Comparison of ENCODE assay signal across 8 cellular contexts in the genomic region with DNA sequence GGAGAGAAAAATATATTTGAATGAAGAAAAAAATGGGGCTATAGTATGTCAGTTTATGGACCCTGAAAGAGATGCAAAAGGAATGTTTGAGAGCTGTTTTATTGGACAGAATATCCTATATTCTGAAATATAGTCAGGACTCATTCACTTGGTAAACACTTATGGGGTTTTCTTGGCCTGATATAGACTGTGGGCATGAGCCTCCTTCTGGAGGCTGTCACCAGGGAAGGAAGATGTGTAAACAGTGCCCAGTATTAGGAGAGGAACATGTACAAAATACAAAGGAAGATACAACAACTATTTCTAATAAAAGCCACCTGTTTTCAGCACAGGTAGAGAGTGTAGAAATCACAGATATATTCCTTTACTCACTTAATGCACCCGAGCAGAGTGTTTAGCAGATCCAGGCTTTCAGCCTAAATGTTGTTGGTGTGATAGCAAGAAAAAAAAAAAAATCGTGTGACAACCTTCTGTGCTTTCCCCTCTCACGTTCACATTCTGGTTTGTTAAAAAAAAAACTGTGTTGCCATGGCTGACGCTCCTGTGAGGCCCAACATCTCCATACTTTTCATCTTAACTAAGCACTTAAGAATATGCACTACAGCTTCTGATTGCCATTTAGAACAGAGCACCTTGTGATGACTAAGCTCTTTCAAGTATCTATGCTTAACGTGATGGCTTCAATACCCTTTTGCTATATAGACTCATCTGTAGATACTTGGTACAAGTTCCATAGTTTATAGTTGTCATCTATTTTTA.
DNase-seq lines count a peak whose midpoint lies in the region; ATAC-seq and TF ChIP-seq lines count a peak whose summit lies in the region.

No MANE protein-coding gene starts in this region.

- TF ChIP-seq CTCF in Calu3 (IDR thresholded peaks at IDR 0.05; ENCODE audit: unreplicated experiment): no peak

- CTCF ChIA-PET in Calu3 (lab: Charles Lee): interaction anchor here (0.6 to 2.5 kb wide), 7 partner anchors 11 to 735 kb away, joined by 3 to 6 read pairs (median 3); partner anchors contain the start of gene MBNL1

- H3K4me1 Mint-ChIP-seq in Calu3 (ENCODE audit: low read depth, unreplicated experiment): peaks cover 59% of the 10 kb centered on the region
- peaks cover 44 to 72% (median 72%) of the 10 kb centered on the region in 3 donors for H3K4me1 Mint-ChIP-seq in naive B cell

- H3K36me3 Mint-ChIP-seq in Calu3 (ENCODE audit: insufficient read depth, unreplicated experiment) (no peaks in the 10 kb centered on the region), naive B cell (peaks cover 0 to 9% of the 10 kb centered on the region in 2 donors)

- H3K9me3 Mint-ChIP-seq in Calu3 (ENCODE audit: low read depth, unreplicated experiment) (no peaks in the 10 kb centered on the region), naive B cell (no peaks in the 10 kb centered on the region)

- H3K27ac Mint-ChIP-seq in Calu3 (ENCODE audit: unreplicated experiment) (peak overlapping the region; percentile 3), naive B cell (peak overlapping the region; percentile 3 to 94 (median 78))

- H3K4me3 Mint-ChIP-seq in Calu3 (ENCODE audit: low read depth, unreplicated experiment): no peak overlapping the region
- peak overlapping the region in 2 of 8 donors; percentile 8 to 32 for H3K4me3 Mint-ChIP-seq in naive B cell

- intact Hi-C loops in Calu3 (cut with micrococcal nuclease; ENCODE audit: unreplicated experiment): no loop called here

- DNase-seq in Calu3 (no peak), astrocyte of the hippocampus (ENCODE audit: low read depth, low spot score) (peak; percentile 42), naive B cell (no peak), NCI-H1105 treated with DMSO at 0.1 percent for 48 hours (lab: John Stamatoyannopoulos, UW) (no peak), SHP77 treated with DMSO at 0.1 percent for 48 hours (lab: John Stamatoyannopoulos, UW) (no peak), NCI-H345 treated with DMSO at 0.1 percent for 48 hours (lab: John Stamatoyannopoulos, UW; ENCODE audit: unreplicated experiment) (no peak), AML-193 (lab: John Stamatoyannopoulos, UW) (no peak)

- H3K27me3 Mint-ChIP-seq in Calu3 (ENCODE audit: unreplicated experiment) (no peaks in the 10 kb centered on the region), naive B cell (no peaks in the 10 kb centered on the region)

- no TSS peak for BruUV-seq in Calu3 (replicated peaks; lab: Mats Ljungman, UMichigan)

- ATAC-seq in HG02884 (IDR thresholded peaks at IDR 0.05; ENCODE audit: unreplicated experiment) (peak; percentile 42), naive B cell (ENCODE audit: low read depth in 2 of 2) (peak; percentile 23 to 33)
